Comparison of ENCODE assay signal across 23 cellular contexts in genomic region chr5:93423333-93423714, GRCh38.
DNase-seq lines count a peak whose midpoint lies in the region; ATAC-seq, FAIRE-seq and TF ChIP-seq lines count a peak whose summit lies in the region.
"Had no signal": no experiment of that assay in that cellular context is flagged by ENCODE, and none has a peak within 500 bp of the region (broad histone marks: within the 10 kb centered on the region; RNA-seq: fewer than 3 reads in every experiment).

No MANE protein-coding gene starts in this region.

- H3K4me3 ChIP-seq in HUES48 (ENCODE audit: low read depth, low read length) (no peak overlapping the region), endothelial cell of umbilical vein (replicated peaks in 1 of 3; ENCODE audit: insufficient read depth in 1 of 3, low read depth in 1 of 3, low read length in 3 of 3) (no peak overlapping the region), neural progenitor cell (no peak overlapping the region)
- H3K4me3 ChIP-seq: BLaER1, SJSA1 had no signal

- dilution Hi-C loops in endothelial cell of umbilical vein (cut with MboI; ENCODE audit: extremely low pct_ligation_motif_present, low sequenced_read_pairs), result no loop called here

- H3K4me2 ChIP-seq in endothelial cell of umbilical vein (ENCODE audit: insufficient read depth, low read length) (no peak overlapping the region), neural progenitor cell (peak overlapping the region; percentile 69)
- H3K4me2 ChIP-seq: BLaER1 had no signal

- ATAC-seq in WTC11 (no peak), GM18868 (IDR thresholded peaks at IDR 0.05; ENCODE audit: unreplicated experiment) (no peak), GM19035 (IDR thresholded peaks at IDR 0.05; ENCODE audit: unreplicated experiment) (no peak)
- ATAC-seq: HepG2, Panc1 had no signal

- H3K27ac ChIP-seq in HUES48 (ENCODE audit: low read depth, low read length) (peak overlapping the region; percentile 67), endothelial cell of umbilical vein (ENCODE audit: insufficient read depth, low read depth, low read length) (no peak overlapping the region), neural progenitor cell (peak overlapping the region; percentile 82)
- H3K27ac ChIP-seq: BLaER1, SJSA1 had no signal

- TF ChIP-seq POLR2A in endothelial cell of umbilical vein (IDR thresholded peaks at IDR 0.05; ENCODE audit: low read depth, low read length), result no peak

- H3K79me2 ChIP-seq in endothelial cell of umbilical vein (ENCODE audit: control insufficient read depth, insufficient read depth, low read length), result no peaks in the 10 kb centered on the region
- H3K79me2 ChIP-seq in neural progenitor cell (ENCODE audit: low read depth), result no peaks in the 10 kb centered on the region

- H4K20me1 ChIP-seq in endothelial cell of umbilical vein (replicated peaks; ENCODE audit: control insufficient read depth, extremely low read depth, insufficient read depth, low read length), result no peaks in the 10 kb centered on the region
- H4K20me1 ChIP-seq in neural progenitor cell (ENCODE audit: low read depth), result no peaks in the 10 kb centered on the region
- H4K20me1 ChIP-seq: BLaER1 had no signal

- H3K4me3 Mint-ChIP-seq in WTC11 (no peak overlapping the region), neural progenitor cell (no peak overlapping the region)
- H3K4me3 Mint-ChIP-seq: CD4-positive, alpha-beta memory T cell; HFFc6 had no signal

- no peaks in the 10 kb centered on the region for H3K36me3 ChIP-seq in HUES48 (ENCODE audit: control insufficient read depth, insufficient read depth, low read length)
- no peaks in the 10 kb centered on the region for H3K36me3 ChIP-seq in endothelial cell of umbilical vein (ENCODE audit: control insufficient read depth in 2 of 2, extremely low read depth in 1 of 2, insufficient read depth in 2 of 2, low read length in 2 of 2)
- H3K36me3 ChIP-seq in neural progenitor cell, result no peaks in the 10 kb centered on the region
- H3K36me3 ChIP-seq: BLaER1, SJSA1 had no signal

- H3K27me3 Mint-ChIP-seq in WTC11 (ENCODE audit: low read depth), result no peaks in the 10 kb centered on the region
- H3K27me3 Mint-ChIP-seq in neural progenitor cell (ENCODE audit: insufficient read depth, low read depth), result no peaks in the 10 kb centered on the region

- H3K9me3 Mint-ChIP-seq in WTC11 (no peaks in the 10 kb centered on the region), neural progenitor cell (no peaks in the 10 kb centered on the region)
- H3K9me3 Mint-ChIP-seq: CD4-positive, alpha-beta memory T cell; HFFc6 had no signal

- no peak for FAIRE-seq in endothelial cell of umbilical vein (lab: Jason Lieb, UNC)
- FAIRE-seq: G401.6, GM12892, HepG2 had no signal

- H3F3A ChIP-seq in neural progenitor cell (ENCODE audit: low read depth), result peaks cover 40% of the 10 kb centered on the region

- H3K27me3 ChIP-seq in HUES48 (ENCODE audit: control insufficient read depth, insufficient read depth, low read length) (no peaks in the 10 kb centered on the region), endothelial cell of umbilical vein (ENCODE audit: control insufficient read depth in 2 of 2, insufficient read depth in 2 of 2, low read length in 2 of 2) (no peaks in the 10 kb centered on the region), neural progenitor cell (no peaks in the 10 kb centered on the region)
- H3K27me3 ChIP-seq: BLaER1, SJSA1 had no signal

- POLR2A ChIA-PET in WTC11 (lab: Charles Lee), result no interaction called here
- POLR2A ChIA-PET in endothelial cell of umbilical vein (lab: Charles Lee), result no interaction called here

- peaks cover 67% of the 10 kb centered on the region for H3K4me1 Mint-ChIP-seq in WTC11
- H3K4me1 Mint-ChIP-seq in neural progenitor cell, result peaks cover 74% of the 10 kb centered on the region

- H3K9me3 ChIP-seq in HUES48 (ENCODE audit: control insufficient read depth, insufficient read depth, low read length) (no peaks in the 10 kb centered on the region), endothelial cell of umbilical vein (replicated peaks; ENCODE audit: control insufficient read depth, insufficient read depth, low read length) (no peaks in the 10 kb centered on the region), neural progenitor cell (ENCODE audit: low read depth) (no peaks in the 10 kb centered on the region)
- H3K9me3 ChIP-seq: BLaER1, SJSA1 had no signal

- no peaks in the 10 kb centered on the region for H3K36me3 Mint-ChIP-seq in WTC11
- peaks cover 3% of the 10 kb centered on the region for H3K36me3 Mint-ChIP-seq in neural progenitor cell
- H3K36me3 Mint-ChIP-seq: CD4-positive, alpha-beta memory T cell had no signal

- intact Hi-C loops in endothelial cell of umbilical vein (cut with micrococcal nuclease), result loop anchor here (5.0 kb wide), 2 partner anchors 61 to 159 kb away; partner anchors contain the start of genes NR2F1 and NR2F1-AS1

- CTCF ChIA-PET in WTC11 (lab: Charles Lee) (no interaction called here), endothelial cell of umbilical vein (lab: Charles Lee) (no interaction called here)

- H3K9me1 ChIP-seq in endothelial cell of umbilical vein (replicated peaks; ENCODE audit: control insufficient read depth, extremely low read depth, insufficient read depth, low read length), result no peaks in the 10 kb centered on the region

- TF ChIP-seq CTCF in WTC11 (IDR thresholded peaks at IDR 0.05) (no peak), endothelial cell of umbilical vein (IDR thresholded peaks at IDR 0.05; ENCODE audit: extremely low read depth in 1 of 2, insufficient read depth in 1 of 2, low read depth in 1 of 2, low read length in 2 of 2) (no peak), neural progenitor cell (IDR thresholded peaks at IDR 0.05) (no peak)

- DNase-seq in WTC11 (ENCODE audit: low spot score) (no peak), endothelial cell of umbilical vein (ENCODE audit: low read depth, low spot score) (peak; percentile 50), neural progenitor cell (ENCODE audit: low spot score) (no peak), NCI-H128 (lab: John Stamatoyannopoulos, UW; ENCODE audit: unreplicated experiment) (no peak)
- DNase-seq: CD4-positive, alpha-beta memory T cell; HFFc6; KBM-7; NCI-H1092; NCI-H1436 treated with DMSO at 0.1 percent for 48 hours; NCI-H1930; NCI-H2227 treated with DMSO at 0.1 percent for 48 hours; NCI-H510A; NCI-H748 treated with DMSO at 0.1 percent for 48 hours; NK-92 treated with Interleukin-12 subunit alpha and Interleukin-12 subunit beta, amount 100 ng/mL, for 24 hours had no signal

- H3K9ac ChIP-seq in HUES48 (ENCODE audit: low read depth, low read length) (no peak overlapping the region), endothelial cell of umbilical vein (replicated peaks; ENCODE audit: extremely low read depth, insufficient read depth, low read length) (no peak overlapping the region), neural progenitor cell (no peak overlapping the region)
- H3K9ac ChIP-seq: BLaER1 had no signal

- H3K27ac Mint-ChIP-seq in WTC11, result peak overlapping the region; percentile 77
- peak overlapping the region; percentile 78 for H3K27ac Mint-ChIP-seq in neural progenitor cell
- H3K27ac Mint-ChIP-seq: CD4-positive, alpha-beta memory T cell; HFFc6 had no signal

- H3K4me1 ChIP-seq in HUES48 (ENCODE audit: control insufficient read depth, insufficient read depth, low read length) (peaks cover 45% of the 10 kb centered on the region), endothelial cell of umbilical vein (ENCODE audit: control insufficient read depth, extremely low read depth, insufficient read depth, low read length) (peaks cover 16% of the 10 kb centered on the region), neural progenitor cell (peaks cover 54% of the 10 kb centered on the region)
- H3K4me1 ChIP-seq: BLaER1, SJSA1 had no signal

- no TSS peak for BruUV-seq in endothelial cell of umbilical vein (replicated peaks; lab: Mats Ljungman, UMichigan)

- H2AFZ ChIP-seq in endothelial cell of umbilical vein (ENCODE audit: low read depth, low read length) (no peak overlapping the region), neural progenitor cell (replicated peaks) (no peak overlapping the region)

TF ChIP-seq in WTC11, 78 proteins besides CTCF, POLR2A, EP300 and RAD21:
- TF ChIP-seq FOXK1 (CRISPR knock-in tag; IDR thresholded peaks at IDR 0.05), result no peak
- no peak for TF ChIP-seq NFYB (CRISPR knock-in tag; conservative IDR thresholded peaks at IDR 0.05; ENCODE audit: low read depth)
TF ChIP-seq in WTC11: peak in this region for 0.

TF ChIP-seq in endothelial cell of umbilical vein, 7 proteins besides CTCF, POLR2A, EP300 and RAD21:
- TF ChIP-seq POLR2AphosphoS5 (IDR thresholded peaks at IDR 0.05; ENCODE audit: insufficient read depth, low read depth, low read length), result no peak
